34 cellular contexts compared by ENCODE assay signal in the genomic region with DNA sequence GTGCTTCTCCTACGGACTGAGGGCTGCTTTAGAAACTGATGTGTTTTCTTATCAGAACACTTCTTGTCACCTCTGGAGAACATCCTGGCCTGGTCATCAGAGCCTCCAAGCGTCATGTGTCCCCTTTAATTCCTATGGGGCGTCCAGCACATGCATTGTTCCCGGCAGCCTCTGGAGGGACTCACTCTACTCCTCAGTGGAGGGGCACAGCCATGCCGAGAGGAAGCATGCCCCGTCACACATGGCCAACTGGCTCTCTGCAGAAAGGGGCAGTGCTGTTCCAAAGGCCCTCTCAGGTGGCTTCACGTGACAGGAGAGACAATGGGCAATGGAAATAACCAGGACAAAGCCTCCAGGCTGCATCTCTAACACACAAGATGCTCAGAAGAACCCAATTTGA. TPM values are rescaled to one million over a fixed set of nuclear protein-coding genes. Genes with fewer than 3 reads are reported as not detected.
"Had no signal": no experiment of that assay in that cellular context is flagged by ENCODE, and none has a peak within 500 bp of the region (broad histone marks: within the 10 kb centered on the region; RNA-seq: fewer than 3 reads in every experiment).

No MANE protein-coding gene starts in this region.

- H3K4me1 Mint-ChIP-seq: activated CD4-positive, alpha-beta memory T cell treated with anti-CD3 and anti-CD28 coated beads, Interleukin-2, amount 10 ng/mL, durations not matched to agents 7 days and 5 days; activated CD4-positive, alpha-beta T cell treated with anti-CD3 and anti-CD28 coated beads, Interleukin-2, amount 10 ng/mL, durations not matched to agents 7 days and 5 days; activated naive CD4-positive, alpha-beta T cell treated with anti-CD3 and anti-CD28 coated beads, Interleukin-2, amount 10 ng/mL, durations not matched to agents 7 days and 5 days; activated naive CD8-positive, alpha-beta T cell treated with anti-CD3 and anti-CD28 coated beads, Interleukin-2, amount 10 ng/mL, durations not matched to agents 7 days and 5 days; mesothelial cell of epicardium; naive thymus-derived CD4-positive, alpha-beta T cell had no signal

- H3K4me1 ChIP-seq: esophagus muscularis mucosa, foreskin keratinocyte, heart left ventricle, pancreas, prostate gland, sigmoid colon, stomach, thyroid gland, upper lobe of left lung, vagina had no signal

- H3K4me3 ChIP-seq: esophagus muscularis mucosa, heart left ventricle, pancreas, prostate gland, sigmoid colon, smooth muscle cell, stomach, thyroid gland, upper lobe of left lung, vagina had no signal

- H3K27me3 ChIP-seq: brain microvascular endothelial cell, esophagus muscularis mucosa, foreskin keratinocyte, heart left ventricle, pancreas, sigmoid colon, stomach, thyroid gland, upper lobe of left lung, vagina had no signal

- ATAC-seq: foreskin keratinocyte; heart left ventricle; left cardiac atrium; naive thymus-derived CD4-positive, alpha-beta T cell; pancreas; stimulated activated naive B cell treated with anti-CD40 and anti-IgM and Interleukin-4, amounts not matched to agents 10 μg/mL and 1 μg/mL and 100 μg/mL, for 72 hours had no signal

- H3K4me3 Mint-ChIP-seq: activated CD4-positive, alpha-beta memory T cell treated with anti-CD3 and anti-CD28 coated beads, Interleukin-2, amount 10 ng/mL, durations not matched to agents 7 days and 5 days; activated CD4-positive, alpha-beta T cell treated with anti-CD3 and anti-CD28 coated beads, Interleukin-2, amount 10 ng/mL, durations not matched to agents 7 days and 5 days; activated naive CD4-positive, alpha-beta T cell treated with anti-CD3 and anti-CD28 coated beads, Interleukin-2, amount 10 ng/mL, durations not matched to agents 7 days and 5 days; activated naive CD8-positive, alpha-beta T cell treated with anti-CD3 and anti-CD28 coated beads, Interleukin-2, amount 10 ng/mL, durations not matched to agents 7 days and 5 days; activated T-cell treated with anti-CD3 and anti-CD28 coated beads, Interleukin-2, amount 50 U/mL, for 24 hours; mesothelial cell of epicardium; naive thymus-derived CD4-positive, alpha-beta T cell; stimulated activated naive B cell treated with anti-CD40 and anti-IgM and Interleukin-4, amounts not matched to agents 10 μg/mL and 1 μg/mL and 100 μg/mL, for 72 hours had no signal

- H3K4me2 ChIP-seq: smooth muscle cell had no signal

- H3K9me3 ChIP-seq: esophagus muscularis mucosa, heart left ventricle, pancreas, prostate gland, sigmoid colon, stomach, thyroid gland, upper lobe of left lung, vagina had no signal

- H3K27ac Mint-ChIP-seq: activated CD4-positive, alpha-beta memory T cell treated with anti-CD3 and anti-CD28 coated beads, Interleukin-2, amount 10 ng/mL, durations not matched to agents 7 days and 5 days; activated CD4-positive, alpha-beta T cell treated with anti-CD3 and anti-CD28 coated beads, Interleukin-2, amount 10 ng/mL, durations not matched to agents 7 days and 5 days; activated naive CD4-positive, alpha-beta T cell treated with anti-CD3 and anti-CD28 coated beads, Interleukin-2, amount 10 ng/mL, durations not matched to agents 7 days and 5 days; activated naive CD8-positive, alpha-beta T cell treated with anti-CD3 and anti-CD28 coated beads, Interleukin-2, amount 10 ng/mL, durations not matched to agents 7 days and 5 days; activated T-cell treated with anti-CD3 and anti-CD28 coated beads, Interleukin-2, amount 50 U/mL, for 24 hours; mesothelial cell of epicardium; naive thymus-derived CD4-positive, alpha-beta T cell; stimulated activated naive B cell treated with anti-CD40 and anti-IgM and Interleukin-4, amounts not matched to agents 10 μg/mL and 1 μg/mL and 100 μg/mL, for 72 hours had no signal

- H3K9me3 Mint-ChIP-seq: activated CD4-positive, alpha-beta memory T cell treated with anti-CD3 and anti-CD28 coated beads, Interleukin-2, amount 10 ng/mL, durations not matched to agents 7 days and 5 days; activated CD4-positive, alpha-beta T cell treated with anti-CD3 and anti-CD28 coated beads, Interleukin-2, amount 10 ng/mL, durations not matched to agents 7 days and 5 days; activated naive CD4-positive, alpha-beta T cell treated with anti-CD3 and anti-CD28 coated beads, Interleukin-2, amount 10 ng/mL, durations not matched to agents 7 days and 5 days; activated naive CD8-positive, alpha-beta T cell treated with anti-CD3 and anti-CD28 coated beads, Interleukin-2, amount 10 ng/mL, durations not matched to agents 7 days and 5 days; activated T-cell treated with anti-CD3 and anti-CD28 coated beads, Interleukin-2, amount 50 U/mL, for 24 hours; mesothelial cell of epicardium; naive thymus-derived CD4-positive, alpha-beta T cell; stimulated activated naive B cell treated with anti-CD40 and anti-IgM and Interleukin-4, amounts not matched to agents 10 μg/mL and 1 μg/mL and 100 μg/mL, for 72 hours had no signal

- DNase-seq: activated CD4-positive, alpha-beta memory T cell treated with anti-CD3 and anti-CD28 coated beads, Interleukin-2, amount 10 ng/mL, durations not matched to agents 7 days and 5 days; activated CD4-positive, alpha-beta T cell treated with anti-CD3 and anti-CD28 coated beads for 1 hour; activated CD4-positive, alpha-beta T cell treated with anti-CD3 and anti-CD28 coated beads, Interleukin-2, amount 10 ng/mL, durations not matched to agents 7 days and 5 days; activated CD8-positive, alpha-beta memory T cell treated with anti-CD3 and anti-CD28 coated beads, Interleukin-2, amount 50 U/mL, for 48 hours; activated gamma-delta T cell; activated naive CD4-positive, alpha-beta T cell treated with anti-CD3 and anti-CD28 coated beads, Interleukin-2, amount 10 ng/mL, durations not matched to agents 7 days and 5 days; activated naive CD8-positive, alpha-beta T cell treated with anti-CD3 and anti-CD28 coated beads, Interleukin-2, amount 10 ng/mL, durations not matched to agents 7 days and 5 days; activated T-cell treated with anti-CD3 and anti-CD28 coated beads, Interleukin-2, amount 50 U/mL, for 24 hours; brain microvascular endothelial cell; caudate nucleus; foreskin keratinocyte; heart left ventricle; left cardiac atrium; mammary epithelial cell; naive thymus-derived CD4-positive, alpha-beta T cell; nucleus accumbens; pancreas; retina; sigmoid colon; stimulated activated CD4-positive, alpha-beta T cell treated with anti-CD3 and anti-CD28 coated beads, Interleukin-1b, Interleukin-23, amount 100 ng/mL, for 48 hours; stimulated activated naive B cell treated with anti-CD40 and anti-IgM and Interleukin-4, amounts not matched to agents 10 μg/mL and 1 μg/mL and 100 μg/mL, for 72 hours; stomach; T-helper 9 cell; thyroid gland; upper lobe of left lung had no signal

- FAIRE-seq: astrocyte, keratinocyte, pancreas had no signal

- H3K27ac ChIP-seq: brain microvascular endothelial cell, esophagus muscularis mucosa, foreskin keratinocyte, heart left ventricle, pancreas, prostate gland, sigmoid colon, stomach, thyroid gland, upper lobe of left lung, vagina had no signal

- H3K36me3 Mint-ChIP-seq: activated naive CD4-positive, alpha-beta T cell treated with anti-CD3 and anti-CD28 coated beads, Interleukin-2, amount 10 ng/mL, durations not matched to agents 7 days and 5 days; activated naive CD8-positive, alpha-beta T cell treated with anti-CD3 and anti-CD28 coated beads, Interleukin-2, amount 10 ng/mL, durations not matched to agents 7 days and 5 days; mesothelial cell of epicardium; naive thymus-derived CD4-positive, alpha-beta T cell; stimulated activated naive B cell treated with anti-CD40 and anti-IgM and Interleukin-4, amounts not matched to agents 10 μg/mL and 1 μg/mL and 100 μg/mL, for 72 hours had no signal

- H3K36me3 ChIP-seq: brain microvascular endothelial cell, esophagus muscularis mucosa, heart left ventricle, pancreas, prostate gland, sigmoid colon, stomach, thyroid gland, upper lobe of left lung, vagina had no signal

- H3K27me3 Mint-ChIP-seq: activated CD4-positive, alpha-beta memory T cell treated with anti-CD3 and anti-CD28 coated beads, Interleukin-2, amount 10 ng/mL, durations not matched to agents 7 days and 5 days; activated CD4-positive, alpha-beta T cell treated with anti-CD3 and anti-CD28 coated beads, Interleukin-2, amount 10 ng/mL, durations not matched to agents 7 days and 5 days; activated naive CD4-positive, alpha-beta T cell treated with anti-CD3 and anti-CD28 coated beads, Interleukin-2, amount 10 ng/mL, durations not matched to agents 7 days and 5 days; activated T-cell treated with anti-CD3 and anti-CD28 coated beads, Interleukin-2, amount 50 U/mL, for 24 hours; naive thymus-derived CD4-positive, alpha-beta T cell; stimulated activated naive B cell treated with anti-CD40 and anti-IgM and Interleukin-4, amounts not matched to agents 10 μg/mL and 1 μg/mL and 100 μg/mL, for 72 hours had no signal

RNA-seq across cellular contexts. Expression of a gene that starts 31.8 kb away (rescaled TPM):
- total RNA-seq: activated CD4-positive, alpha-beta memory T cell treated with anti-CD3 and anti-CD28 coated beads, Interleukin-2, amount 10 ng/mL, durations not matched to agents 7 days and 5 days; activated CD4-positive, alpha-beta T cell treated with anti-CD3 and anti-CD28 coated beads, Interleukin-2, amount 10 ng/mL, durations not matched to agents 7 days and 5 days; activated naive CD8-positive, alpha-beta T cell treated with anti-CD3 and anti-CD28 coated beads, Interleukin-2, amount 10 ng/mL, durations not matched to agents 7 days and 5 days; astrocyte; esophagus muscularis mucosa; foreskin keratinocyte; heart left ventricle; left cardiac atrium; liver; mammary epithelial cell; mesothelial cell of epicardium; naive thymus-derived CD4-positive, alpha-beta T cell; pancreas; prostate gland; sigmoid colon; smooth muscle cell; stomach; thyroid gland; upper lobe of left lung; vagina had no signal
- polyA plus RNA-seq: foreskin keratinocyte; heart left ventricle; keratinocyte; liver; mammary epithelial cell; naive thymus-derived CD4-positive, alpha-beta T cell; neural cell; pancreas; sigmoid colon; smooth muscle cell; stomach had no signal
